13 cellular contexts compared by ENCODE assay signal in genomic region chr5:173472784-173473278, GRCh38.
DNase-seq lines count a peak whose midpoint lies in the region; ATAC-seq lines count a peak whose summit lies in the region.
"Had no signal": no experiment of that assay in that cellular context is flagged by ENCODE, and none has a peak within 500 bp of the region (broad histone marks: within the 10 kb centered on the region; RNA-seq: fewer than 3 reads in every experiment).

No MANE protein-coding gene starts in this region.

- intact Hi-C loops in Right ventricle myocardium superior (cut with DNase I), result no loop called here
- intact Hi-C loops in naive thymus-derived CD4-positive, alpha-beta T cell (cut with micrococcal nuclease), result no loop called here

- H3K4me3 Mint-ChIP-seq in naive thymus-derived CD4-positive, alpha-beta T cell, result no peak overlapping the region
- H3K4me3 Mint-ChIP-seq: activated T-cell treated with anti-CD3 and anti-CD28 coated beads, Interleukin-2, amount 50 U/mL, for 72 hours had no signal

- no peak overlapping the region for H3K4me3 ChIP-seq in naive thymus-derived CD4-positive, alpha-beta T cell (ENCODE audit: low read length)

- no peaks in the 10 kb centered on the region for H3K27me3 ChIP-seq in naive thymus-derived CD4-positive, alpha-beta T cell (ENCODE audit: control insufficient read depth in 2 of 2, insufficient read depth in 2 of 2, low read length in 2 of 2)

- H3K27me3 Mint-ChIP-seq in naive thymus-derived CD4-positive, alpha-beta T cell, result peaks cover 0 to 11% (median 9%) of the 10 kb centered on the region in 5 donors

- POLR2A ChIA-PET in naive thymus-derived CD4-positive, alpha-beta T cell (lab: Charles Lee), result no interaction called here

- DNase-seq in AG20443 (ENCODE audit: low spot score) (peak; percentile 39), amniotic epithelial cell (ENCODE audit: low read depth) (peak; percentile 82), Right ventricle myocardium superior (peak; percentile 64), putamen (ENCODE audit: low spot score) (peak; percentile 9), NCI-H446 (lab: John Stamatoyannopoulos, UW) (no peak), NCI-H2171 (lab: John Stamatoyannopoulos, UW) (no peak)
- no peak for DNase-seq in naive thymus-derived CD4-positive, alpha-beta T cell
- DNase-seq: activated T-cell treated with anti-CD3 and anti-CD28 coated beads, Interleukin-2, amount 50 U/mL, for 72 hours; AML-193; effector CD8-positive, alpha-beta T cell; NK-92 treated with Interleukin-12 subunit alpha and Interleukin-12 subunit beta, amount 100 ng/mL, for 24 hours; stimulated activated CD4-positive, alpha-beta T cell treated with anti-CD3 and anti-CD28 coated beads, Interleukin-1b, Interleukin-23, amount 100 ng/mL, for 48 hours had no signal

- no peaks in the 10 kb centered on the region for H3K9me3 ChIP-seq in naive thymus-derived CD4-positive, alpha-beta T cell (ENCODE audit: control insufficient read depth in 2 of 3, low read length in 3 of 3)

- CTCF ChIA-PET in naive thymus-derived CD4-positive, alpha-beta T cell (lab: Charles Lee), result interaction anchor here (0.7 kb wide), 1 partner anchor 1172 kb away, joined by 3 read pairs; no protein-coding TSS in a partner anchor

- H3K27ac Mint-ChIP-seq in naive thymus-derived CD4-positive, alpha-beta T cell, result no peak overlapping the region
- H3K27ac Mint-ChIP-seq: activated T-cell treated with anti-CD3 and anti-CD28 coated beads, Interleukin-2, amount 50 U/mL, for 72 hours had no signal

- no peak overlapping the region for H3K27ac ChIP-seq in naive thymus-derived CD4-positive, alpha-beta T cell (ENCODE audit: low read depth, low read length)

- no peaks in the 10 kb centered on the region for H3K36me3 ChIP-seq in naive thymus-derived CD4-positive, alpha-beta T cell (ENCODE audit: control insufficient read depth in 2 of 3, insufficient read depth in 3 of 3, low read length in 3 of 3)

- no peaks in the 10 kb centered on the region for H3K4me1 Mint-ChIP-seq in naive thymus-derived CD4-positive, alpha-beta T cell

- peak; percentile 65 for ATAC-seq in Right ventricle myocardium superior (ENCODE audit: poor library complexity)
- no peak for ATAC-seq in HG02588 (IDR thresholded peaks at IDR 0.05; ENCODE audit: unreplicated experiment)
- no peak for ATAC-seq in naive thymus-derived CD4-positive, alpha-beta T cell
- ATAC-seq: activated T-cell treated with anti-CD3 and anti-CD28 coated beads, Interleukin-2, amount 50 U/mL, for 72 hours had no signal

- H3K4me1 ChIP-seq in naive thymus-derived CD4-positive, alpha-beta T cell (ENCODE audit: control insufficient read depth in 2 of 2, insufficient read depth in 2 of 2, low read length in 2 of 2), result no peaks in the 10 kb centered on the region

- H3K9me3 Mint-ChIP-seq in naive thymus-derived CD4-positive, alpha-beta T cell, result peaks cover 0 to 7% (median 0%) of the 10 kb centered on the region in 11 donors

- H3K36me3 Mint-ChIP-seq in naive thymus-derived CD4-positive, alpha-beta T cell, result no peaks in the 10 kb centered on the region

Comparison
In these comparisons a context has a peak if more than half of its experiments do, and no peak if none do; other contexts are left out.
1. DNase-seq: peak in AG20443 (single experiment), amniotic epithelial cell (single experiment), Right ventricle myocardium superior (single experiment) and putamen (single experiment); none in NCI-H446 (0 of 2), naive thymus-derived CD4-positive, alpha-beta T cell (0 of 9) and NCI-H2171 (single experiment).